ENCODE assay signal across 2 cellular contexts in genomic region chr18:71027531-71027930, GRCh38.
TF ChIP-seq lines count a peak whose summit lies in the region.

No MANE protein-coding gene starts in this region.

TF ChIP-seq in SK-N-SH, 30 proteins besides CTCF, POLR2A, EP300 and RAD21 (continued from another document):
- TF ChIP-seq, protein P1, sequence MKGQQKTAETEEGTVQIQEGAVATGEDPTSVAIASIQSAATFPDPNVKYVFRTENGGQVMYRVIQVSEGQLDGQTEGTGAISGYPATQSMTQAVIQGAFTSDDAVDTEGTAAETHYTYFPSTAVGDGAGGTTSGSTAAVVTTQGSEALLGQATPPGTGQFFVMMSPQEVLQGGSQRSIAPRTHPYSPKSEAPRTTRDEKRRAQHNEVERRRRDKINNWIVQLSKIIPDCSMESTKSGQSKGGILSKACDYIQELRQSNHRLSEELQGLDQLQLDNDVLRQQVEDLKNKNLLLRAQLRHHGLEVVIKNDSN (IDR thresholded peaks at IDR 0.05; ENCODE audit: borderline replicate concordance, low read depth), result no peak
- no peak for TF ChIP-seq MXI1 (IDR thresholded peaks at IDR 0.05; ENCODE audit: low read depth, low read length)
- TF ChIP-seq, protein P2, sequence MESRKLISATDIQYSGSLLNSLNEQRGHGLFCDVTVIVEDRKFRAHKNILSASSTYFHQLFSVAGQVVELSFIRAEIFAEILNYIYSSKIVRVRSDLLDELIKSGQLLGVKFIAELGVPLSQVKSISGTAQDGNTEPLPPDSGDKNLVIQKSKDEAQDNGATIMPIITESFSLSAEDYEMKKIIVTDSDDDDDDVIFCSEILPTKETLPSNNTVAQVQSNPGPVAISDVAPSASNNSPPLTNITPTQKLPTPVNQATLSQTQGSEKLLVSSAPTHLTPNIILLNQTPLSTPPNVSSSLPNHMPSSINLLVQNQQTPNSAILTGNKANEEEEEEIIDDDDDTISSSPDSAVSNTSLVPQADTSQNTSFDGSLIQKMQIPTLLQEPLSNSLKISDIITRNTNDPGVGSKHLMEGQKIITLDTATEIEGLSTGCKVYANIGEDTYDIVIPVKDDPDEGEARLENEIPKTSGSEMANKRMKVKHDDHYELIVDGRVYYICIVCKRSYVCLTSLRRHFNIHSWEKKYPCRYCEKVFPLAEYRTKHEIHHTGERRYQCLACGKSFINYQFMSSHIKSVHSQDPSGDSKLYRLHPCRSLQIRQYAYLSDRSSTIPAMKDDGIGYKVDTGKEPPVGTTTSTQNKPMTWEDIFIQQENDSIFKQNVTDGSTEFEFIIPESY (IDR thresholded peaks at IDR 0.05; ENCODE audit: borderline replicate concordance, low read depth), result no peak
- TF ChIP-seq CHD2 (IDR thresholded peaks at IDR 0.05; ENCODE audit: low read length, partially characterized antibody), result no peak
- TF ChIP-seq JUND (IDR thresholded peaks at IDR 0.05), result no peak
- TF ChIP-seq, protein P3, sequence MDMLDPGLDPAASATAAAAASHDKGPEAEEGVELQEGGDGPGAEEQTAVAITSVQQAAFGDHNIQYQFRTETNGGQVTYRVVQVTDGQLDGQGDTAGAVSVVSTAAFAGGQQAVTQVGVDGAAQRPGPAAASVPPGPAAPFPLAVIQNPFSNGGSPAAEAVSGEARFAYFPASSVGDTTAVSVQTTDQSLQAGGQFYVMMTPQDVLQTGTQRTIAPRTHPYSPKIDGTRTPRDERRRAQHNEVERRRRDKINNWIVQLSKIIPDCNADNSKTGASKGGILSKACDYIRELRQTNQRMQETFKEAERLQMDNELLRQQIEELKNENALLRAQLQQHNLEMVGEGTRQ (IDR thresholded peaks at IDR 0.05; ENCODE audit: borderline replicate concordance, low read depth, low read length), result no peak
- no peak for TF ChIP-seq FOSL2 (IDR thresholded peaks at IDR 0.05; ENCODE audit: borderline replicate concordance, low read depth)
- TF ChIP-seq ELF1 (IDR thresholded peaks at IDR 0.05), result no peak
- no peak for TF ChIP-seq NFIC (IDR thresholded peaks at IDR 0.05; ENCODE audit: borderline replicate concordance)
- no peak for TF ChIP-seq RFX5 (IDR thresholded peaks at IDR 0.05; ENCODE audit: low read length)
- no peak for TF ChIP-seq TAF1 (IDR thresholded peaks at IDR 0.05; ENCODE audit: borderline replicate concordance, low read depth, low read length)
- no peak for TF ChIP-seq TEAD4 (IDR thresholded peaks at IDR 0.05; ENCODE audit: borderline replicate concordance, insufficient read depth)
TF ChIP-seq in SK-N-SH: peak in this region for 0.

TF ChIP-seq in SK-N-SH treated with all-trans-retinoic acid at 6 μM for 48 hours, 23 proteins besides CTCF, POLR2A, EP300 and RAD21 (continued from another document):
- TF ChIP-seq, protein P4, sequence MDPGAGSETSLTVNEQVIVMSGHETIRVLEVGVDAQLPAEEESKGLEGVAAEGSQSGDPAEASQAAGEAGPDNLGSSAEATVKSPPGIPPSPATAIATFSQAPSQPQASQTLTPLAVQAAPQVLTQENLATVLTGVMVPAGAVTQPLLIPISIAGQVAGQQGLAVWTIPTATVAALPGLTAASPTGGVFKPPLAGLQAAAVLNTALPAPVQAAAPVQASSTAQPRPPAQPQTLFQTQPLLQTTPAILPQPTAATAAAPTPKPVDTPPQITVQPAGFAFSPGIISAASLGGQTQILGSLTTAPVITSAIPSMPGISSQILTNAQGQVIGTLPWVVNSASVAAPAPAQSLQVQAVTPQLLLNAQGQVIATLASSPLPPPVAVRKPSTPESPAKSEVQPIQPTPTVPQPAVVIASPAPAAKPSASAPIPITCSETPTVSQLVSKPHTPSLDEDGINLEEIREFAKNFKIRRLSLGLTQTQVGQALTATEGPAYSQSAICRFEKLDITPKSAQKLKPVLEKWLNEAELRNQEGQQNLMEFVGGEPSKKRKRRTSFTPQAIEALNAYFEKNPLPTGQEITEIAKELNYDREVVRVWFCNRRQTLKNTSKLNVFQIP (CRISPR knock-in tag; IDR thresholded peaks at IDR 0.05; ENCODE audit: borderline replicate concordance, low read depth), result no peak
- TF ChIP-seq CREB5 (CRISPR knock-in tag; IDR thresholded peaks at IDR 0.05; ENCODE audit: low read depth) (no peak), BACH2 (CRISPR knock-in tag; IDR thresholded peaks at IDR 0.05; ENCODE audit: borderline replicate concordance) (no peak), ZFP3 (CRISPR knock-in tag; IDR thresholded peaks at IDR 0.05) (no peak), ZC3H10 (CRISPR knock-in tag; IDR thresholded peaks at IDR 0.05) (no peak), CSDC2 (CRISPR knock-in tag; IDR thresholded peaks at IDR 0.05) (no peak), PPARA (CRISPR knock-in tag; IDR thresholded peaks at IDR 0.05; ENCODE audit: borderline replicate concordance) (no peak), CSRNP3 (CRISPR knock-in tag; IDR thresholded peaks at IDR 0.05) (no peak), ZNF70 (CRISPR knock-in tag; IDR thresholded peaks at IDR 0.05) (no peak), ZNF8 (CRISPR knock-in tag; IDR thresholded peaks at IDR 0.05) (no peak), ZNF565 (CRISPR knock-in tag; conservative IDR thresholded peaks at IDR 0.05; ENCODE audit: low read depth) (no peak), TCF4 (CRISPR knock-in tag; IDR thresholded peaks at IDR 0.05; ENCODE audit: borderline replicate concordance) (no peak), TOX (CRISPR knock-in tag; IDR thresholded peaks at IDR 0.05; ENCODE audit: borderline replicate concordance) (no peak)
